ENCODE assay signal across 18 cellular contexts in the genomic region with DNA sequence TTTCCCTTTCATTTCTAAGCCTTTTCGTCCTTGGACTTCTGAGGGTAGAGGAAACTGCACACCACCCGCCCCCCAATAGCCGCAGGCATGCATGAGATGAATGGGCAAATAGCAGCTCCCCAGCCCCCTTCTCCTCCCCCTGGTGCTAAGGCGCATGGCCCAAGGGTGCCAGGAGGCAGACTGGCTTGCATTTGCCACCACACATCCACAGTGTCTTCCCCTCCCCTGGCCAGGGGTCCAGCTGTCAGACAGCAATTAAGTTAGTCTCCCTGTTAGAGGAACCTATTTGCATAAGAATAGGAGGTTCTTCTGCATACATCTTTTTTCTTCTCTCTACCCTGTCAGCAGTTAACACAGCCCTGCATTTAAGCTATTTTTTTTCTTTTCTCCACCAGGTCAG.
"Had no signal": no experiment of that assay in that cellular context is flagged by ENCODE, and none has a peak within 500 bp of the region (broad histone marks: within the 10 kb centered on the region; RNA-seq: fewer than 3 reads in every experiment).

No MANE protein-coding gene starts in this region.

- ATAC-seq: activated CD8-positive, alpha-beta memory T cell treated with anti-CD3 and anti-CD28 coated beads, Interleukin-2, amount 10 ng/mL, durations not matched to agents 7 days and 5 days; activated T-cell treated with anti-CD3 and anti-CD28 coated beads, Interleukin-2, amount 50 U/mL, for 4 hours had no signal

- H3K27me3 Mint-ChIP-seq: memory B cell had no signal

- H3K36me3 ChIP-seq: esophagus squamous epithelium, left ventricle myocardium inferior, upper lobe of left lung had no signal

- H3K9me3 ChIP-seq: esophagus squamous epithelium, left ventricle myocardium inferior, upper lobe of left lung had no signal

- H3K36me3 Mint-ChIP-seq: activated CD8-positive, alpha-beta memory T cell treated with anti-CD3 and anti-CD28 coated beads, Interleukin-2, amount 10 ng/mL, durations not matched to agents 7 days and 5 days; activated naive CD8-positive, alpha-beta T cell treated with anti-CD3 and anti-CD28 coated beads for 36 hours; memory B cell had no signal

- H3K27ac Mint-ChIP-seq: activated CD8-positive, alpha-beta memory T cell treated with anti-CD3 and anti-CD28 coated beads, Interleukin-2, amount 10 ng/mL, durations not matched to agents 7 days and 5 days; activated naive CD8-positive, alpha-beta T cell treated with anti-CD3 and anti-CD28 coated beads for 36 hours; memory B cell; nephron progenitor cell; T-helper 2 cell treated with Interferon-gamma antibody and Interleukin-4, amounts not matched to agents 5 μg/mL and 100 μg/mL, for 36 hours had no signal

- FAIRE-seq: bronchial epithelial cell, kidney had no signal

- H3K4me3 Mint-ChIP-seq: activated CD8-positive, alpha-beta memory T cell treated with anti-CD3 and anti-CD28 coated beads, Interleukin-2, amount 10 ng/mL, durations not matched to agents 7 days and 5 days; activated naive CD8-positive, alpha-beta T cell treated with anti-CD3 and anti-CD28 coated beads for 36 hours; activated T-cell treated with anti-CD3 and anti-CD28 coated beads, Interleukin-2, amount 50 U/mL, for 4 hours; memory B cell; nephron progenitor cell; T-helper 2 cell treated with Interferon-gamma antibody and Interleukin-4, amounts not matched to agents 5 μg/mL and 100 μg/mL, for 36 hours had no signal

- H3K27me3 ChIP-seq: esophagus squamous epithelium, upper lobe of left lung had no signal

- H3K27ac ChIP-seq: esophagus squamous epithelium, left ventricle myocardium inferior, upper lobe of left lung had no signal

- H3K4me1 Mint-ChIP-seq: activated CD8-positive, alpha-beta memory T cell treated with anti-CD3 and anti-CD28 coated beads, Interleukin-2, amount 10 ng/mL, durations not matched to agents 7 days and 5 days; activated naive CD8-positive, alpha-beta T cell treated with anti-CD3 and anti-CD28 coated beads for 36 hours; memory B cell; nephron progenitor cell had no signal

- H3K4me1 ChIP-seq: esophagus squamous epithelium, left ventricle myocardium inferior, upper lobe of left lung had no signal

- H3K9me3 Mint-ChIP-seq: activated naive CD8-positive, alpha-beta T cell treated with anti-CD3 and anti-CD28 coated beads for 36 hours; activated T-cell treated with anti-CD3 and anti-CD28 coated beads, Interleukin-2, amount 50 U/mL, for 4 hours; memory B cell; T-helper 2 cell treated with Interferon-gamma antibody and Interleukin-4, amounts not matched to agents 5 μg/mL and 100 μg/mL, for 36 hours had no signal

- DNase-seq: activated CD4-positive, alpha-beta T cell treated with anti-CD3 and anti-CD28 coated beads, Interleukin-2, amount 50 U/mL, for 48 hours; activated CD4-positive, CD25-positive, alpha-beta regulatory T cell treated with anti-CD3 and anti-CD28 coated beads, Interleukin-2, amount 50 U/mL, for 72 hours; activated CD8-positive, alpha-beta memory T cell treated with anti-CD3 and anti-CD28 coated beads, Interleukin-2, amount 10 ng/mL, durations not matched to agents 7 days and 5 days; activated gamma-delta T cell; activated naive CD8-positive, alpha-beta T cell treated with anti-CD3 and anti-CD28 coated beads for 36 hours; activated T-cell treated with anti-CD3 and anti-CD28 coated beads, Interleukin-2, amount 50 U/mL, for 4 hours; esophagus squamous epithelium; foreskin fibroblast; kidney; left ventricle myocardium inferior; nephron progenitor cell; stimulated activated CD4-positive, alpha-beta T cell treated with anti-CD3 and anti-CD28 coated beads, Interleukin-12 subunit alpha, Interleukin-12 subunit beta, amount 100 ng/mL, for 4 hours; stimulated activated CD4-positive, alpha-beta T cell treated with anti-CD3 and anti-CD28 coated beads, Interleukin-2, amount 100 ng/mL, for 48 hours; stimulated activated naive CD4-positive, alpha-beta T cell treated with Interleukin-2 at 50 U/mL for 16 hours; upper lobe of left lung had no signal

- H3K4me3 ChIP-seq: esophagus squamous epithelium, left ventricle myocardium inferior, upper lobe of left lung had no signal
